In genomic region chr5:168675883-168676408, GRCh38 we compare ENCODE assay signal across 11 cellular contexts.
"Had no signal": no experiment of that assay in that cellular context is flagged by ENCODE, and none has a peak within 500 bp of the region (broad histone marks: within the 10 kb centered on the region; RNA-seq: fewer than 3 reads in every experiment).

No MANE protein-coding gene starts in this region.

- DNase-seq: GM23248, GOT3, H7, H9, HCEC 1CT, HFFc6 had no signal

- H3K4me2 ChIP-seq: GM23338 had no signal

- H3K36me3 ChIP-seq: HAP-1 had no signal

- H3K9ac ChIP-seq: GM23248 had no signal

- H3K4me1 Mint-ChIP-seq: GM23338 had no signal

- H3K4me3 Mint-ChIP-seq: GM23338, H9, HFFc6 had no signal

- H3K27ac Mint-ChIP-seq: GM23338, H9, HFFc6 had no signal

- ATAC-seq: GM23338, HCT116 had no signal

- H3K9me3 Mint-ChIP-seq: GM23338, H9, HFFc6 had no signal

- FAIRE-seq: H1, H54 had no signal

- H3K4me3 ChIP-seq: GM23248, GM23338, HAP-1 had no signal

- H3K9me3 ChIP-seq: HAP-1 had no signal

- H2AFZ ChIP-seq: GM23248, GM23338 had no signal

- H3K27ac ChIP-seq: GM23248 had no signal
